8 cellular contexts compared by ENCODE assay signal in the genomic region with DNA sequence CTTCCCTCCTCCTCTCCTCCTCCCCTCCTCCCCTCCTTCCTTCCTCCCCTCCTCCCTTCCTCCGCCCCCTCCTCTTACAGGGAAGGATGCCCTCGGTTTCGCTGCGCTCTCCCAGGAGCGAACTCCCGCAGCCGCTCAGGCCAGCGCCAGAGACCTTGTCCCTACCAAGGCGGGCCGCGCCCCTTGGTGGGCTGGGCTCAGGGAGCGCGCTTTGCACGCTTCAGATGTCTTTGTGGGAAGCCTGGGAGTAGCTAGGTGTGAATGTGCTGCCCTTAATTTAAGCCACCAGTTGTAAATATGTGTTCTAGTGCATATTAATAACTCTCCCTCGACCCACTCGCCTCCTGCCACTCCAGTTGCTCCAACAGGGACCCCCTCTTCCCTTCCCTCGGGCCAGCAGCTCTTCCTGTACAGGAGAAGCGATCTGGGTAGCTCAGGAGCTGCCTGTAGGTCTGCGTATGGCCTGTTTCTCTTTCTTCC. TPM values are rescaled to one million over a fixed set of nuclear protein-coding genes. Genes with fewer than 3 reads are reported as not detected.
DNase-seq lines count a peak whose midpoint lies in the region; ATAC-seq and TF ChIP-seq lines count a peak whose summit lies in the region.

No MANE protein-coding gene starts in this region.

- no peaks in the 10 kb centered on the region for H4K20me1 ChIP-seq in BLaER1

- DNase-seq in HuH-7.5 (ENCODE audit: low spot score) (peak; percentile 34), cardiac muscle cell (ENCODE audit: low read depth in 1 of 2, low spot score in 1 of 2) (peak; percentile 69 to 75), psoas muscle (no peak), left lobe of liver (ENCODE audit: low spot score) (no peak), NCI-H128 (lab: John Stamatoyannopoulos, UW; ENCODE audit: unreplicated experiment) (no peak), NCI-H1048 (lab: John Stamatoyannopoulos, UW) (no peak)
- DNase-seq in activated T-cell treated with anti-CD3 and anti-CD28 coated beads, Interleukin-2, amount 50 U/mL, for 24 hours, result peak; percentile 50

- H3K36me3 Mint-ChIP-seq in activated T-cell treated with anti-CD3 and anti-CD28 coated beads, Interleukin-2, amount 50 U/mL, for 24 hours (ENCODE audit: low read depth), result no peaks in the 10 kb centered on the region

- H3K4me3 Mint-ChIP-seq in activated T-cell treated with anti-CD3 and anti-CD28 coated beads, Interleukin-2, amount 50 U/mL, for 24 hours, result peak overlapping the region; percentile 77

- H3K36me3 ChIP-seq in BLaER1, result no peaks in the 10 kb centered on the region
- no peaks in the 10 kb centered on the region for H3K36me3 ChIP-seq in cardiac muscle cell
- H3K36me3 ChIP-seq in psoas muscle (ENCODE audit: insufficient read depth in 1 of 2, low read depth in 1 of 2), result no peaks in the 10 kb centered on the region

- peaks cover 22% of the 10 kb centered on the region for H3K27me3 Mint-ChIP-seq in activated T-cell treated with anti-CD3 and anti-CD28 coated beads, Interleukin-2, amount 50 U/mL, for 24 hours

- no peak overlapping the region for H3K27ac ChIP-seq in BLaER1
- no peak overlapping the region for H3K27ac ChIP-seq in cardiac muscle cell
- no peak overlapping the region for H3K27ac ChIP-seq in psoas muscle

- H3K27ac Mint-ChIP-seq in activated T-cell treated with anti-CD3 and anti-CD28 coated beads, Interleukin-2, amount 50 U/mL, for 24 hours, result peak overlapping the region; percentile 82

- H3K27me3 ChIP-seq in BLaER1 (peaks cover 16% of the 10 kb centered on the region), cardiac muscle cell (peaks cover 49% of the 10 kb centered on the region), psoas muscle (ENCODE audit: insufficient read depth in 3 of 3, low read length in 2 of 3) (peaks cover 0 to 30% (median 10%) of the 10 kb centered on the region in 3 donors)

- intact Hi-C loops in psoas muscle (cut with DNase I), result loop anchor here (1.0 to 10.0 kb wide), 3 partner anchors 82 to 152 kb away; partner anchors contain the start of gene PCNX1 (in 1 of the 2)

- peak overlapping the region; percentile 99 for H3K4me2 ChIP-seq in BLaER1

- no peak for TF ChIP-seq CTCF in cardiac muscle cell (IDR thresholded peaks at IDR 0.05; ENCODE audit: low read depth, low read length)
- no peak for TF ChIP-seq CTCF in psoas muscle (IDR thresholded peaks at IDR 0.05)

- no peaks in the 10 kb centered on the region for H3K9me3 ChIP-seq in BLaER1
- no peaks in the 10 kb centered on the region for H3K9me3 ChIP-seq in cardiac muscle cell (ENCODE audit: low read depth)
- no peaks in the 10 kb centered on the region for H3K9me3 ChIP-seq in psoas muscle

- WGBS in psoas muscle, 3 donors, result 17 to 24% (median 18%) methylated on average over 14 to 18 of the region's 19 CpGs

- ATAC-seq in psoas muscle, result no peak
- ATAC-seq in left lobe of liver, result no peak

- H3K9ac ChIP-seq in BLaER1, result no peak overlapping the region

- H3K4me1 ChIP-seq in BLaER1, result peaks cover 6% of the 10 kb centered on the region; the same call in 1 of the 2 replicates
- no peaks in the 10 kb centered on the region for H3K4me1 ChIP-seq in cardiac muscle cell (ENCODE audit: low read depth)
- no peaks in the 10 kb centered on the region for H3K4me1 ChIP-seq in psoas muscle

- H3K4me3 ChIP-seq in BLaER1 (peak overlapping the region; percentile 82), cardiac muscle cell (peak overlapping the region; percentile 83), psoas muscle (peak overlapping the region; percentile 69)

- H3K4me1 Mint-ChIP-seq in activated T-cell treated with anti-CD3 and anti-CD28 coated beads, Interleukin-2, amount 50 U/mL, for 24 hours (ENCODE audit: low read depth), result peaks cover 19% of the 10 kb centered on the region

- no peaks in the 10 kb centered on the region for H3K9me3 Mint-ChIP-seq in activated T-cell treated with anti-CD3 and anti-CD28 coated beads, Interleukin-2, amount 50 U/mL, for 24 hours

RNA-seq across cellular contexts. Expression of gene MAP3K9, which starts 13.4 kb away (rescaled TPM):
- total RNA-seq in cardiac muscle cell (7.4 and 10.9 TPM in 2 replicates), psoas muscle (1 to 10 TPM; 2.1 to 4.3 (median 3.2) TPM), left lobe of liver (3.1 TPM)
- polyA plus RNA-seq in cardiac muscle cell (3.3 and 5.4 TPM in 2 replicates), psoas muscle (1 to 10 TPM in 2 of 3 donors, under 1 TPM in 1; 0.44 to 1.8 (median 1.1) TPM)

Comparison
In these comparisons a context has a peak if more than half of its experiments do, and no peak if none do; other contexts are left out.
1. DNase-seq: peak in HuH-7.5 (single experiment), activated T-cell treated with anti-CD3 and anti-CD28 coated beads, Interleukin-2, amount 50 U/mL, for 24 hours (single experiment) and cardiac muscle cell (2 of 2); none in psoas muscle (0 of 2), left lobe of liver (single experiment), NCI-H128 (single experiment) and NCI-H1048 (single experiment).
2. Peak in every context shown above with its lines, with median percentiles within 50 percentile points of each other: H3K4me3 ChIP-seq.